10 cellular contexts compared by ENCODE assay signal in the genomic region with DNA sequence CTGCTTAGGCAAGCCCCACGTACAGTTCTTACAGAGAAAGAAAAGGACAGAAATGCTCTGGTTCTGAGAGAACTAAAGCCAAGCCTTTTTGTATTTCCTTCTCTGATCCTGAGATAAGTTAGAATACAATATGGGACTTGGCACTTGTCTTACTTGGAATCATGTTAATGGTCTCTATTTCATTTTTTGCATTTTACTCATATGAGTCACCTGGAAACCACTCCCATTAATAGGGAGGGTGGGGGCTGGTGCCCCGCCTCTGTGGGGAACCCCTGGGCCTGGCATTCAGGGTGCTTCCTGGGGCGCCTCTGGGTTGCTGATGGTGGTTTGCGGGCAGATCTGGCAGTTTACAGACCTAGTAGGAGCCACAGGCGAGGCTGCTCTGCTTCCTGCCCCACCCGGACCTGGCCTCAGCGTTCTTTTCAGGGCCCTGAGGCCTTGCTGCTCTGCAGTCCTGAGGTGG. TPM values are rescaled to one million over a fixed set of nuclear protein-coding genes. Genes with fewer than 3 reads are reported as not detected.
DNase-seq lines count a peak whose midpoint lies in the region; ATAC-seq and TF ChIP-seq lines count a peak whose summit lies in the region.
"Had no signal": no experiment of that assay in that cellular context is flagged by ENCODE, and none has a peak within 500 bp of the region (broad histone marks: within the 10 kb centered on the region; RNA-seq: fewer than 3 reads in every experiment).

No MANE protein-coding gene starts in this region.

- H4K20me1 ChIP-seq in HCT116 (ENCODE audit: insufficient read depth) = no peaks in the 10 kb centered on the region
- H4K20me1 ChIP-seq in PC-9 (ENCODE audit: insufficient read depth) = no peaks in the 10 kb centered on the region

- TF ChIP-seq RAD21 in HCT116 (IDR thresholded peaks at IDR 0.05; ENCODE audit: low read depth) = no peak

- ATAC-seq in HCT116 = peak; percentile 57

- no peaks in the 10 kb centered on the region for H3K9me3 ChIP-seq in HCT116 (ENCODE audit: control insufficient read depth in 1 of 2, insufficient read depth in 1 of 2, low read depth in 1 of 2, low read length in 2 of 2)
- H3K9me3 ChIP-seq in PC-9 (ENCODE audit: insufficient read depth, low read depth) = no peaks in the 10 kb centered on the region

- H3K36me3 ChIP-seq in HCT116 (ENCODE audit: control insufficient read depth in 1 of 2, insufficient read depth in 2 of 2, low read length in 2 of 2) (no peaks in the 10 kb centered on the region), PC-9 (ENCODE audit: low read depth) (peaks cover 36% of the 10 kb centered on the region)

- POLR2A ChIA-PET in HCT116 (lab: Charles Lee) = no interaction called here
- POLR2A ChIA-PET in PC-9 (lab: Charles Lee; ENCODE audit: unreplicated experiment) = interaction anchor here (0.5 to 0.7 kb wide), 2 partner anchors 127 to 320 kb away, joined by 3 to 4 read pairs; no protein-coding TSS in a partner anchor

- no peak overlapping the region for H3K27ac ChIP-seq in HCT116 (ENCODE audit: low read depth, low read length)
- H3K27ac ChIP-seq in PC-9 = peak overlapping the region; percentile 96
- H3K27ac ChIP-seq: cardiac muscle cell had no signal

- H3K4me1 ChIP-seq in HCT116 (ENCODE audit: control insufficient read depth in 1 of 2, insufficient read depth in 2 of 2, low read length in 2 of 2) = peaks cover 10 to 11% of the 10 kb centered on the region in 2 experiments
- H3K4me1 ChIP-seq in PC-9 (replicated peaks; ENCODE audit: insufficient read depth) = peaks cover 54% of the 10 kb centered on the region

- peak overlapping the region; percentile 45 for H3K4me2 ChIP-seq in HCT116 (ENCODE audit: low read length)
- peak overlapping the region; percentile 75 for H3K4me2 ChIP-seq in PC-9

- H3F3A ChIP-seq in PC-9 (ENCODE audit: insufficient read depth, low read depth) = peaks cover 43% of the 10 kb centered on the region

- H3K27me3 ChIP-seq in HCT116 (ENCODE audit: insufficient read depth, low read length) = no peaks in the 10 kb centered on the region
- H3K27me3 ChIP-seq in PC-9 (ENCODE audit: insufficient read depth, low read depth) = no peaks in the 10 kb centered on the region
- H3K27me3 ChIP-seq: cardiac muscle cell had no signal

- no peak overlapping the region for H3K9ac ChIP-seq in HCT116 (ENCODE audit: low read length)

- TF ChIP-seq CTCF in HCT116 (IDR thresholded peaks at IDR 0.05 in 2 of 3, conservative IDR thresholded peaks at IDR 0.05 in 1 of 3; ENCODE audit: borderline replicate concordance in 1 of 3, insufficient read depth in 1 of 3, low read depth in 2 of 3, low read length in 2 of 3) = no peak
- 0 out of 2 replicates have a peak, but pooled peaks have one; percentile 26 for TF ChIP-seq CTCF in PC-9 (conservative IDR thresholded peaks at IDR 0.05)

- H3K9me2 ChIP-seq in HCT116 (ENCODE audit: insufficient read depth) = no peaks in the 10 kb centered on the region
- H3K9me2 ChIP-seq in PC-9 (ENCODE audit: insufficient read depth) = no peaks in the 10 kb centered on the region

- no peaks in the 10 kb centered on the region for H3K79me2 ChIP-seq in HCT116 (ENCODE audit: insufficient read depth, low read length)
- peaks cover 28% of the 10 kb centered on the region for H3K79me2 ChIP-seq in PC-9 (ENCODE audit: low read depth)

- TF ChIP-seq POLR2A in HCT116 (IDR thresholded peaks at IDR 0.05; ENCODE audit: borderline replicate concordance, extremely low read depth, insufficient read depth, insufficient read length) = no peak

- CTCF ChIA-PET in HCT116 (lab: Charles Lee) (interaction anchor here (1.6 kb wide), 1 partner anchor 10 kb away, joined by 4 read pairs; no protein-coding TSS in a partner anchor), PC-9 (lab: Charles Lee) (no interaction called here)

- H2AFZ ChIP-seq in HCT116 (ENCODE audit: low read depth, low read length, poor library complexity, severe bottlenecking) (no peak overlapping the region), PC-9 (peak overlapping the region; percentile 66)

- intact Hi-C loops in HCT116 (cut with micrococcal nuclease) (no loop called here), PC-9 (cut with micrococcal nuclease; ENCODE audit: unreplicated experiment) (loop anchor here (1.0 to 10.0 kb wide), 7 partner anchors 36 to 484 kb away; no protein-coding TSS in a partner anchor)

- BruUV-seq in HCT116 (replicated peaks; lab: Mats Ljungman, UMichigan) = no TSS peak
- BruUV-seq in PC-9 (replicated peaks; lab: Mats Ljungman, UMichigan) = no TSS peak

- RAD21 ChIA-PET in HCT116 (lab: Charles Lee; ENCODE audit: low non-redundant PET in 1 of 2, low total read pairs in 2 of 2, uncharacterized antibody in 2 of 2, unreplicated experiment in 2 of 2) = no interaction called here

- in situ Hi-C loops in ACHN (cut with HindIII; ENCODE audit: low pct_ligation_motif_present, low pct_unique_long_range_greater_than_20kb, low sequenced_read_pairs) = no loop called here

- no peak overlapping the region for H3K4me3 ChIP-seq in HCT116 (replicated peaks in 1 of 2; ENCODE audit: low read depth in 1 of 2, low read length in 2 of 2)
- peak overlapping the region; percentile 49 for H3K4me3 ChIP-seq in PC-9
- H3K4me3 ChIP-seq: cardiac muscle cell had no signal

- peak; percentile 88 for DNase-seq in ACHN
- DNase-seq in HCT116 (ENCODE audit: low read depth, low spot score) = no peak
- DNase-seq in PC-9 = peak; percentile 98 to 99
- peak; percentile 82 to 90 for DNase-seq in activated T-helper 1 cell treated with anti-CD3 and anti-CD28 coated beads, Interleukin-2, amount 50 U/mL, for 16 hours (ENCODE audit: low read depth in 1 of 2, low spot score in 1 of 2)
- peak; percentile 43 for DNase-seq in kidney glomerular epithelial cell (lab: John Stamatoyannopoulos, UW)
- DNase-seq in stimulated activated CD8-positive, alpha-beta memory T cell treated with anti-CD3 and anti-CD28 coated beads, Interleukin-4, amount 100 ng/mL, for 4 hours (ENCODE audit: low read depth in 2 of 2, low spot score in 1 of 2) = peak; percentile 79 to 86
- no peak for DNase-seq in NCI-H2227 treated with DMSO at 0.1 percent for 48 hours (lab: John Stamatoyannopoulos, UW)
- DNase-seq in NCI-H1092 treated with DMSO at 0.1 percent for 48 hours (lab: John Stamatoyannopoulos, UW) = no peak

TF ChIP-seq in HCT116, 20 proteins besides CTCF, POLR2A, EP300 and RAD21:
- TF ChIP-seq SIN3A (IDR thresholded peaks at IDR 0.05; ENCODE audit: low read depth) (no peak), FOSL1 (IDR thresholded peaks at IDR 0.05; ENCODE audit: low read depth) (peak; percentile 29), SP1 (IDR thresholded peaks at IDR 0.05; ENCODE audit: low read depth) (no peak)

RNA-seq across cellular contexts. Expression of gene TSPAN2, which starts 26.7 kb away (rescaled TPM):
- 0.98 TPM for total RNA-seq in HCT116 (2021; ENCODE audit: unreplicated experiment)
- 0.15 and 0.69 TPM in 2 replicates for polyA plus RNA-seq in HCT116 (2012)
- 26.5 and 36.1 TPM in 2 replicates for total RNA-seq in PC-9 (2021)

RNA-seq across cellular contexts. Expression of gene TSHB, which starts 32.9 kb away (rescaled TPM):
- total RNA-seq in HCT116 (2021; ENCODE audit: unreplicated experiment) (not detected), PC-9 (2021) (not detected in 2 replicates)
- not detected in 2 replicates for polyA plus RNA-seq in HCT116 (2012)
- total RNA-seq: cardiac muscle cell had no signal
- polyA plus RNA-seq: BJ, cardiac muscle cell had no signal

Comparison
In these comparisons a context has a peak if more than half of its experiments do, and no peak if none do; other contexts are left out.
1. DNase-seq: peak in ACHN (single experiment), PC-9 (2 of 2), activated T-helper 1 cell treated with anti-CD3 and anti-CD28 coated beads, Interleukin-2, amount 50 U/mL, for 16 hours (2 of 2), kidney glomerular epithelial cell (single experiment) and stimulated activated CD8-positive, alpha-beta memory T cell treated with anti-CD3 and anti-CD28 coated beads, Interleukin-4, amount 100 ng/mL, for 4 hours (2 of 2); none in HCT116 (single experiment), NCI-H2227 treated with DMSO at 0.1 percent for 48 hours (single experiment) and NCI-H1092 treated with DMSO at 0.1 percent for 48 hours (single experiment).
2. RNA of gene TSPAN2, which starts 26.7 kb away (total RNA-seq): 26.5 to 36.1 TPM in PC-9; 0.98 TPM in HCT116 (single experiment); every median in the first group is over 10 times any median in the second.